In the genomic region with DNA sequence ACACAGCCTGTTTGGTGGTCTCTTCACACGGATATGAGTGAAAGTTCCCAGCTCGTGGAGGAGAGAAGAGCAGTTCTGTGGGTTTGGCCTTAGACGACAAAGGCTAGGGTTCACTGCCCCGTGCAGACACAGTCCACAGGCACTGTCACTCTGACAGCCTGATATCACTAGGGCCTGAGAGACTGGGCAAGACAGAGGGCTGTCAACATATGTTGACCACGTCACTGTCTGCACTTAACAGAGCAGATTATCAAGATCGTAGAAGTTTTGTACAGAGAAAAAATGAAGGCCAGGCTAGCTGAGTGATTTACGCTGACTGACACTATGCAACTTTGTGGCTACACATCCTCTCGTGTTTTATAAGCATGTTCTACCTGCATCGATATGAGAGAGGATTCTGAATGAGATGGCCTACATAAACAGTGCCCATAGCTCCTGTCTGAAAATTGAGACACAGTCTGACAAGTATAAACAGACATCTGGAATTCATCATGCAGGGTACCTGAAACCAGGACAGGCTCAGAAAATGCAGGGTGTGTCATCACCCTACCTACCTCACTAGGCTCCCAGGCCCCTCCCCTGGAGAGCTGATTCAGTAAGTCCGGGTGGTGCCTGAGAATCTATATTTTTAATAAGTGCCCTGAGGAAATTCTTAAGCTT, we compare ENCODE assay signal across 15 cellular contexts.
A peak's percentile ranks its signal among the peaks of the same experiment; 100 is the strongest.
DNase-seq lines count a peak whose midpoint lies in the region; ATAC-seq and TF ChIP-seq lines count a peak whose summit lies in the region.
"Had no signal": no experiment of that assay in that cellular context is flagged by ENCODE, and none has a peak within 500 bp of the region (broad histone marks: within the 10 kb centered on the region; RNA-seq: fewer than 3 reads in every experiment).

No MANE protein-coding gene starts in this region.

- TF ChIP-seq CTCF in foreskin keratinocyte (conservative IDR thresholded peaks at IDR 0.05), result no peak

- no peak overlapping the region for H3K4me3 Mint-ChIP-seq in activated naive CD4-positive, alpha-beta T cell treated with anti-CD3 and anti-CD28 coated beads for 36 hours
- H3K4me3 Mint-ChIP-seq in T-helper 17 cell, result peak overlapping the region; percentile 59

- ATAC-seq in T-helper 17 cell (peak; percentile 24), foreskin keratinocyte (peak; percentile 99), GM21528 (IDR thresholded peaks at IDR 0.05; ENCODE audit: low FRiP score, unreplicated experiment) (no peak)

- no peaks in the 10 kb centered on the region for H3K27me3 Mint-ChIP-seq in activated naive CD4-positive, alpha-beta T cell treated with anti-CD3 and anti-CD28 coated beads for 36 hours (ENCODE audit: low read depth)
- no peaks in the 10 kb centered on the region for H3K27me3 Mint-ChIP-seq in T-helper 17 cell

- CTCF ChIA-PET in activated naive CD4-positive, alpha-beta T cell treated with anti-CD3 and anti-CD28 coated beads for 36 hours (lab: Charles Lee), result interaction anchor here (1.1 kb wide), 1 partner anchor 16 kb away, joined by 3 read pairs; no protein-coding TSS in a partner anchor

- no peaks in the 10 kb centered on the region for H3K27me3 ChIP-seq in foreskin keratinocyte
- H3K27me3 ChIP-seq: cardiac muscle cell had no signal

- H3K4me1 Mint-ChIP-seq in activated naive CD4-positive, alpha-beta T cell treated with anti-CD3 and anti-CD28 coated beads for 36 hours (ENCODE audit: low read depth), result peaks cover 43% of the 10 kb centered on the region
- peaks cover 37% of the 10 kb centered on the region for H3K4me1 Mint-ChIP-seq in T-helper 17 cell

- DNase-seq in activated naive CD4-positive, alpha-beta T cell treated with anti-CD3 and anti-CD28 coated beads for 36 hours, result no peak
- DNase-seq in activated naive CD4-positive, alpha-beta T cell (lab: John Stamatoyannopoulos, UW), result no peak
- DNase-seq in T-helper 17 cell, result no peak
- peak; percentile 94 to 96 for DNase-seq in foreskin keratinocyte
- no peak for DNase-seq in head of caudate nucleus
- DNase-seq in NCI-H128 (lab: John Stamatoyannopoulos, UW; ENCODE audit: unreplicated experiment), result no peak
- DNase-seq: activated CD8-positive, alpha-beta memory T cell treated with anti-CD3 and anti-CD28 coated beads, Interleukin-2, amount 50 U/mL, for 48 hours; GM23248; NCI-H1105; NCI-H345; stimulated activated CD8-positive, alpha-beta memory T cell treated with anti-CD3 and anti-CD28 coated beads, Interleukin-4, amount 100 ng/mL, for 48 hours had no signal

- H3K36me3 Mint-ChIP-seq in activated naive CD4-positive, alpha-beta T cell treated with anti-CD3 and anti-CD28 coated beads for 36 hours (ENCODE audit: low read depth), result peaks cover 11% of the 10 kb centered on the region
- no peaks in the 10 kb centered on the region for H3K36me3 Mint-ChIP-seq in T-helper 17 cell (ENCODE audit: low read depth)

- H3K9me3 ChIP-seq in T-helper 17 cell (ENCODE audit: control insufficient read depth, low read length, poor library complexity, severe bottlenecking), result no peaks in the 10 kb centered on the region

- peak overlapping the region; percentile 34 for H3K27ac Mint-ChIP-seq in activated naive CD4-positive, alpha-beta T cell treated with anti-CD3 and anti-CD28 coated beads for 36 hours
- peak overlapping the region; percentile 81 for H3K27ac Mint-ChIP-seq in T-helper 17 cell
- H3K27ac Mint-ChIP-seq: activated naive CD4-positive, alpha-beta T cell treated with anti-CD3 and anti-CD28 coated beads, Interleukin-2, amount 50 U/mL, for 72 hours had no signal

- intact Hi-C loops in activated naive CD4-positive, alpha-beta T cell treated with anti-CD3 and anti-CD28 coated beads for 36 hours (cut with micrococcal nuclease), result no loop called here
- intact Hi-C loops in head of caudate nucleus (cut with DNase I), result loop anchor here (10.0 kb wide), 1 partner anchor 89 kb away; no protein-coding TSS in a partner anchor

- H3K27ac ChIP-seq in foreskin keratinocyte (peak overlapping the region; percentile 96), temporal lobe (ENCODE audit: low read depth, low read length) (peak overlapping the region; percentile 82)
- H3K27ac ChIP-seq: cardiac muscle cell, GM23248 had no signal

- H3K9me3 Mint-ChIP-seq in activated naive CD4-positive, alpha-beta T cell treated with anti-CD3 and anti-CD28 coated beads for 36 hours, result no peaks in the 10 kb centered on the region

- H3K4me1 ChIP-seq in foreskin keratinocyte, result peaks cover 22% of the 10 kb centered on the region

Comparison
In these comparisons a context has a peak if more than half of its experiments do, and no peak if none do; other contexts are left out.
1. DNase-seq: peak in foreskin keratinocyte (2 of 2); none in activated naive CD4-positive, alpha-beta T cell treated with anti-CD3 and anti-CD28 coated beads for 36 hours (single experiment), activated naive CD4-positive, alpha-beta T cell (0 of 4), T-helper 17 cell (0 of 3), head of caudate nucleus (0 of 42) and NCI-H128 (single experiment).